Comparison of ENCODE assay signal across 1 cellular context in the genomic region with DNA sequence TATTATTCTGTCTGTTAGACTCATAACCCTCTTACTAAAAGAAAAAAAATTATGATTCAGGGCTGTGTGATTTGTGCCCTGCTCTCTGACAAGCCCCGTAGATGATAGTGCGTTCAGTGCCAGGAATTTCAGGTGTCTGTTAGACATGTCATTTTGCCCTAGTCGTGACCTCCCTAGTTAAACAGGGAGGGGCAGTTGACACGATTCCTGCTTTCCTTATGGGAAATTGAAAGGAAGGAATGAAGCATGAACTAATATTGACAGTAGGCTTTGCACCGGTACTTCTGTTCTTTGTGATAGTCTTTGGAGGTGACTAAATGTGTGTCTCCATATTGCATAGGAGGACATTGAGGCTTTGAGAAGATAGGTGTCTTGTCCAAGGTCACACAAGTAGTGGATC.
A peak's percentile ranks its signal among the peaks of the same experiment; 100 is the strongest.
TF ChIP-seq lines count a peak whose summit lies in the region.

No MANE protein-coding gene starts in this region.

TF ChIP-seq in HepG2, 621 proteins besides CTCF, POLR2A, EP300 and RAD21 (continued from another document and continues in another):
- TF ChIP-seq SAFB2 (CRISPR knock-in tag; IDR thresholded peaks at IDR 0.05; ENCODE audit: borderline replicate concordance, low read depth): no peak
- TF ChIP-seq ZNF33A (CRISPR knock-in tag; IDR thresholded peaks at IDR 0.05; ENCODE audit: borderline replicate concordance): no peak
- TF ChIP-seq ZNF484 (CRISPR knock-in tag; IDR thresholded peaks at IDR 0.05; ENCODE audit: borderline replicate concordance, low read depth): no peak
- no peak for TF ChIP-seq SNAPC2 (CRISPR knock-in tag; IDR thresholded peaks at IDR 0.05)
- TF ChIP-seq KDM5A (IDR thresholded peaks at IDR 0.05; ENCODE audit: borderline replicate concordance, low read length): no peak
- TF ChIP-seq FOXP1 (IDR thresholded peaks at IDR 0.05): no peak
- TF ChIP-seq FOXP1 (CRISPR knock-in tag; IDR thresholded peaks at IDR 0.05): peak; percentile 80
- TF ChIP-seq ZNF879 (CRISPR knock-in tag; IDR thresholded peaks at IDR 0.05): no peak
- TF ChIP-seq ZNF720 (CRISPR knock-in tag; IDR thresholded peaks at IDR 0.05): no peak
- TF ChIP-seq JARID2 (CRISPR knock-in tag; IDR thresholded peaks at IDR 0.05; ENCODE audit: insufficient replicate concordance): no peak
- no peak for TF ChIP-seq MAFK (conservative IDR thresholded peaks at IDR 0.05 in 1 of 2, IDR thresholded peaks at IDR 0.05 in 1 of 2; ENCODE audit: low read length in 2 of 2)
- TF ChIP-seq, protein P1, sequence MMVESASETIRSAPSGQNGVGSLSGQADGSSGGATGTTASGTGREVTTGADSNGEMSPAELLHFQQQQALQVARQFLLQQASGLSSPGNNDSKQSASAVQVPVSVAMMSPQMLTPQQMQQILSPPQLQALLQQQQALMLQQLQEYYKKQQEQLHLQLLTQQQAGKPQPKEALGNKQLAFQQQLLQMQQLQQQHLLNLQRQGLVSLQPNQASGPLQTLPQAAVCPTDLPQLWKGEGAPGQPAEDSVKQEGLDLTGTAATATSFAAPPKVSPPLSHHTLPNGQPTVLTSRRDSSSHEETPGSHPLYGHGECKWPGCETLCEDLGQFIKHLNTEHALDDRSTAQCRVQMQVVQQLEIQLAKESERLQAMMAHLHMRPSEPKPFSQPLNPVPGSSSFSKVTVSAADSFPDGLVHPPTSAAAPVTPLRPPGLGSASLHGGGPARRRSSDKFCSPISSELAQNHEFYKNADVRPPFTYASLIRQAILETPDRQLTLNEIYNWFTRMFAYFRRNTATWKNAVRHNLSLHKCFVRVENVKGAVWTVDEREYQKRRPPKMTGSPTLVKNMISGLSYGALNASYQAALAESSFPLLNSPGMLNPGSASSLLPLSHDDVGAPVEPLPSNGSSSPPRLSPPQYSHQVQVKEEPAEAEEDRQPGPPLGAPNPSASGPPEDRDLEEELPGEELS (CRISPR knock-in tag; IDR thresholded peaks at IDR 0.05): peak; percentile 44; the same call in 1 of the 2 replicates
- no peak for TF ChIP-seq MEF2D (CRISPR knock-in tag; IDR thresholded peaks at IDR 0.05)
- TF ChIP-seq MXI1 (IDR thresholded peaks at IDR 0.05; ENCODE audit: borderline replicate concordance, low read depth, low read length): no peak
- TF ChIP-seq DR1 (CRISPR knock-in tag; IDR thresholded peaks at IDR 0.05): no peak
- TF ChIP-seq KAT8 (CRISPR knock-in tag; IDR thresholded peaks at IDR 0.05): peak; percentile 73
- no peak for TF ChIP-seq LCORL (IDR thresholded peaks at IDR 0.05)
- TF ChIP-seq LCORL (CRISPR knock-in tag; IDR thresholded peaks at IDR 0.05): no peak
- TF ChIP-seq GATAD2A (CRISPR knock-in tag; IDR thresholded peaks at IDR 0.05): peak; percentile 18; the same call in 1 of the 2 replicates
- TF ChIP-seq SMAD3 (CRISPR knock-in tag; IDR thresholded peaks at IDR 0.05): no peak
- TF ChIP-seq ZNF562 (CRISPR knock-in tag; IDR thresholded peaks at IDR 0.05; ENCODE audit: borderline replicate concordance): no peak
- TF ChIP-seq ZNF234 (CRISPR knock-in tag; conservative IDR thresholded peaks at IDR 0.05): no peak
- peak; percentile 69 for TF ChIP-seq TBX3 (IDR thresholded peaks at IDR 0.05; ENCODE audit: borderline replicate concordance)
- TF ChIP-seq NFE2L1 (CRISPR knock-in tag; IDR thresholded peaks at IDR 0.05; ENCODE audit: borderline replicate concordance): no peak
- TF ChIP-seq EZH2 (conservative IDR thresholded peaks at IDR 0.05; ENCODE audit: low read depth, low read length): no peak
- no peak for TF ChIP-seq SRSF9 (IDR thresholded peaks at IDR 0.05; ENCODE audit: borderline replicate concordance, insufficient read depth, low read depth, low read length, poor library complexity, severe bottlenecking)
- TF ChIP-seq TCF12 (IDR thresholded peaks at IDR 0.05): no peak
- TF ChIP-seq TCF12 (CRISPR knock-in tag; IDR thresholded peaks at IDR 0.05): no peak
- 0 out of 2 replicates have a peak, but pooled peaks have one; percentile 19 for TF ChIP-seq HOXA3 (CRISPR knock-in tag; IDR thresholded peaks at IDR 0.05)
- TF ChIP-seq ZNF235 (CRISPR knock-in tag; IDR thresholded peaks at IDR 0.05; ENCODE audit: borderline replicate concordance): no peak
- TF ChIP-seq, protein P2, sequence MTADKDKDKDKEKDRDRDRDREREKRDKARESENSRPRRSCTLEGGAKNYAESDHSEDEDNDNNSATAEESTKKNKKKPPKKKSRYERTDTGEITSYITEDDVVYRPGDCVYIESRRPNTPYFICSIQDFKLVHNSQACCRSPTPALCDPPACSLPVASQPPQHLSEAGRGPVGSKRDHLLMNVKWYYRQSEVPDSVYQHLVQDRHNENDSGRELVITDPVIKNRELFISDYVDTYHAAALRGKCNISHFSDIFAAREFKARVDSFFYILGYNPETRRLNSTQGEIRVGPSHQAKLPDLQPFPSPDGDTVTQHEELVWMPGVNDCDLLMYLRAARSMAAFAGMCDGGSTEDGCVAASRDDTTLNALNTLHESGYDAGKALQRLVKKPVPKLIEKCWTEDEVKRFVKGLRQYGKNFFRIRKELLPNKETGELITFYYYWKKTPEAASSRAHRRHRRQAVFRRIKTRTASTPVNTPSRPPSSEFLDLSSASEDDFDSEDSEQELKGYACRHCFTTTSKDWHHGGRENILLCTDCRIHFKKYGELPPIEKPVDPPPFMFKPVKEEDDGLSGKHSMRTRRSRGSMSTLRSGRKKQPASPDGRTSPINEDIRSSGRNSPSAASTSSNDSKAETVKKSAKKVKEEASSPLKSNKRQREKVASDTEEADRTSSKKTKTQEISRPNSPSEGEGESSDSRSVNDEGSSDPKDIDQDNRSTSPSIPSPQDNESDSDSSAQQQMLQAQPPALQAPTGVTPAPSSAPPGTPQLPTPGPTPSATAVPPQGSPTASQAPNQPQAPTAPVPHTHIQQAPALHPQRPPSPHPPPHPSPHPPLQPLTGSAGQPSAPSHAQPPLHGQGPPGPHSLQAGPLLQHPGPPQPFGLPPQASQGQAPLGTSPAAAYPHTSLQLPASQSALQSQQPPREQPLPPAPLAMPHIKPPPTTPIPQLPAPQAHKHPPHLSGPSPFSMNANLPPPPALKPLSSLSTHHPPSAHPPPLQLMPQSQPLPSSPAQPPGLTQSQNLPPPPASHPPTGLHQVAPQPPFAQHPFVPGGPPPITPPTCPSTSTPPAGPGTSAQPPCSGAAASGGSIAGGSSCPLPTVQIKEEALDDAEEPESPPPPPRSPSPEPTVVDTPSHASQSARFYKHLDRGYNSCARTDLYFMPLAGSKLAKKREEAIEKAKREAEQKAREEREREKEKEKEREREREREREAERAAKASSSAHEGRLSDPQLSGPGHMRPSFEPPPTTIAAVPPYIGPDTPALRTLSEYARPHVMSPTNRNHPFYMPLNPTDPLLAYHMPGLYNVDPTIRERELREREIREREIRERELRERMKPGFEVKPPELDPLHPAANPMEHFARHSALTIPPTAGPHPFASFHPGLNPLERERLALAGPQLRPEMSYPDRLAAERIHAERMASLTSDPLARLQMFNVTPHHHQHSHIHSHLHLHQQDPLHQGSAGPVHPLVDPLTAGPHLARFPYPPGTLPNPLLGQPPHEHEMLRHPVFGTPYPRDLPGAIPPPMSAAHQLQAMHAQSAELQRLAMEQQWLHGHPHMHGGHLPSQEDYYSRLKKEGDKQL (CRISPR knock-in tag; IDR thresholded peaks at IDR 0.05; ENCODE audit: low read depth): peak; percentile 91
- no peak for TF ChIP-seq ZNF772 (CRISPR knock-in tag; IDR thresholded peaks at IDR 0.05)
- no peak for TF ChIP-seq ZNF598 (CRISPR knock-in tag; IDR thresholded peaks at IDR 0.05; ENCODE audit: borderline replicate concordance)
- TF ChIP-seq, protein P3, sequence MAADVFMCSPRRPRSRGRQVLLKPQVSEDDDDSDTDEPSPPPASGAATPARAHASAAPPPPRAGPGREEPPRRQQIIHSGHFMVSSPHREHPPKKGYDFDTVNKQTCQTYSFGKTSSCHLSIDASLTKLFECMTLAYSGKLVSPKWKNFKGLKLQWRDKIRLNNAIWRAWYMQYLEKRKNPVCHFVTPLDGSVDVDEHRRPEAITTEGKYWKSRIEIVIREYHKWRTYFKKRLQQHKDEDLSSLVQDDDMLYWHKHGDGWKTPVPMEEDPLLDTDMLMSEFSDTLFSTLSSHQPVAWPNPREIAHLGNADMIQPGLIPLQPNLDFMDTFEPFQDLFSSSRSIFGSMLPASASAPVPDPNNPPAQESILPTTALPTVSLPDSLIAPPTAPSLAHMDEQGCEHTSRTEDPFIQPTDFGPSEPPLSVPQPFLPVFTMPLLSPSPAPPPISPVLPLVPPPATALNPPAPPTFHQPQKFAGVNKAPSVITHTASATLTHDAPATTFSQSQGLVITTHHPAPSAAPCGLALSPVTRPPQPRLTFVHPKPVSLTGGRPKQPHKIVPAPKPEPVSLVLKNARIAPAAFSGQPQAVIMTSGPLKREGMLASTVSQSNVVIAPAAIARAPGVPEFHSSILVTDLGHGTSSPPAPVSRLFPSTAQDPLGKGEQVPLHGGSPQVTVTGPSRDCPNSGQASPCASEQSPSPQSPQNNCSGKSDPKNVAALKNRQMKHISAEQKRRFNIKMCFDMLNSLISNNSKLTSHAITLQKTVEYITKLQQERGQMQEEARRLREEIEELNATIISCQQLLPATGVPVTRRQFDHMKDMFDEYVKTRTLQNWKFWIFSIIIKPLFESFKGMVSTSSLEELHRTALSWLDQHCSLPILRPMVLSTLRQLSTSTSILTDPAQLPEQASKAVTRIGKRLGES (CRISPR knock-in tag; IDR thresholded peaks at IDR 0.05; ENCODE audit: borderline replicate concordance): no peak
- TF ChIP-seq REL (CRISPR knock-in tag; conservative IDR thresholded peaks at IDR 0.05): no peak
- TF ChIP-seq MTF2 (CRISPR knock-in tag; IDR thresholded peaks at IDR 0.05; ENCODE audit: borderline replicate concordance): no peak
- peak; percentile 98; the same call in 1 of the 2 replicates for TF ChIP-seq RXRA (CRISPR knock-in tag; IDR thresholded peaks at IDR 0.05)
- no peak for TF ChIP-seq ZNF672 (CRISPR knock-in tag; IDR thresholded peaks at IDR 0.05)
- TF ChIP-seq ZBTB21 (CRISPR knock-in tag; IDR thresholded peaks at IDR 0.05): no peak
- TF ChIP-seq BCL6 (CRISPR knock-in tag; IDR thresholded peaks at IDR 0.05): peak; percentile 94
- no peak for TF ChIP-seq BHLHE40 (IDR thresholded peaks at IDR 0.05; ENCODE audit: low read length)
- no peak for TF ChIP-seq CBX5 (CRISPR knock-in tag; IDR thresholded peaks at IDR 0.05; ENCODE audit: borderline replicate concordance)
- no peak for TF ChIP-seq ZSCAN22 (CRISPR knock-in tag; IDR thresholded peaks at IDR 0.05)
- no peak for TF ChIP-seq REPIN1 (CRISPR knock-in tag; IDR thresholded peaks at IDR 0.05; ENCODE audit: borderline replicate concordance, low read depth)
- TF ChIP-seq ELF1 (CRISPR knock-in tag; IDR thresholded peaks at IDR 0.05): no peak
- TF ChIP-seq, protein P4, sequence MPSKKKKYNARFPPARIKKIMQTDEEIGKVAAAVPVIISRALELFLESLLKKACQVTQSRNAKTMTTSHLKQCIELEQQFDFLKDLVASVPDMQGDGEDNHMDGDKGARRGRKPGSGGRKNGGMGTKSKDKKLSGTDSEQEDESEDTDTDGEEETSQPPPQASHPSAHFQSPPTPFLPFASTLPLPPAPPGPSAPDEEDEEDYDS (CRISPR knock-in tag; IDR thresholded peaks at IDR 0.05): no peak
- TF ChIP-seq ZNF251 (CRISPR knock-in tag; IDR thresholded peaks at IDR 0.05): no peak
- TF ChIP-seq RAD51 (IDR thresholded peaks at IDR 0.05; ENCODE audit: borderline replicate concordance): no peak
- TF ChIP-seq, protein P5, sequence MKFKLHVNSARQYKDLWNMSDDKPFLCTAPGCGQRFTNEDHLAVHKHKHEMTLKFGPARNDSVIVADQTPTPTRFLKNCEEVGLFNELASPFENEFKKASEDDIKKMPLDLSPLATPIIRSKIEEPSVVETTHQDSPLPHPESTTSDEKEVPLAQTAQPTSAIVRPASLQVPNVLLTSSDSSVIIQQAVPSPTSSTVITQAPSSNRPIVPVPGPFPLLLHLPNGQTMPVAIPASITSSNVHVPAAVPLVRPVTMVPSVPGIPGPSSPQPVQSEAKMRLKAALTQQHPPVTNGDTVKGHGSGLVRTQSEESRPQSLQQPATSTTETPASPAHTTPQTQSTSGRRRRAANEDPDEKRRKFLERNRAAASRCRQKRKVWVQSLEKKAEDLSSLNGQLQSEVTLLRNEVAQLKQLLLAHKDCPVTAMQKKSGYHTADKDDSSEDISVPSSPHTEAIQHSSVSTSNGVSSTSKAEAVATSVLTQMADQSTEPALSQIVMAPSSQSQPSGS (CRISPR knock-in tag; IDR thresholded peaks at IDR 0.05): no peak
- TF ChIP-seq TMF1 (CRISPR knock-in tag; IDR thresholded peaks at IDR 0.05; ENCODE audit: low read depth): no peak
- TF ChIP-seq ZNF607 (CRISPR knock-in tag; IDR thresholded peaks at IDR 0.05; ENCODE audit: borderline replicate concordance): no peak
- TF ChIP-seq ZNF558 (CRISPR knock-in tag; IDR thresholded peaks at IDR 0.05; ENCODE audit: borderline replicate concordance): no peak
- peak; percentile 51; the same call in 1 of the 2 replicates for TF ChIP-seq ZNF205 (CRISPR knock-in tag; IDR thresholded peaks at IDR 0.05)
- no peak for TF ChIP-seq ZBTB1 (CRISPR knock-in tag; IDR thresholded peaks at IDR 0.05; ENCODE audit: borderline replicate concordance)
- TF ChIP-seq FOXO1 (CRISPR knock-in tag; IDR thresholded peaks at IDR 0.05): no peak
- no peak for TF ChIP-seq ZNF260 (CRISPR knock-in tag; IDR thresholded peaks at IDR 0.05; ENCODE audit: borderline replicate concordance, low read depth)
- TF ChIP-seq ZNF549 (CRISPR knock-in tag; IDR thresholded peaks at IDR 0.05): no peak
